ENCODE assay signal across 17 cellular contexts in genomic region chr11:68064876-68065275, GRCh38.
"Had no signal": no experiment of that assay in that cellular context is flagged by ENCODE, and none has a peak within 500 bp of the region (broad histone marks: within the 10 kb centered on the region; RNA-seq: fewer than 3 reads in every experiment).

No MANE protein-coding gene starts in this region.

- H3K27me3 Mint-ChIP-seq: naive B cell had no signal

- H3K4me3 ChIP-seq: colonic mucosa, dorsolateral prefrontal cortex, esophagus muscularis mucosa, gastrocnemius medialis, tibial artery, upper lobe of left lung had no signal

- H3K27ac ChIP-seq: colonic mucosa, epithelial cell of prostate, esophagus muscularis mucosa, gastrocnemius medialis, tibial artery, upper lobe of left lung had no signal

- H3K9me3 Mint-ChIP-seq: naive B cell, nephron progenitor cell had no signal

- H3K4me1 ChIP-seq: colonic mucosa, esophagus muscularis mucosa, gastrocnemius medialis, tibial artery had no signal

- H3K4me3 Mint-ChIP-seq: naive B cell, nephron progenitor cell had no signal

- H3K4me1 Mint-ChIP-seq: naive B cell had no signal

- H3K27me3 ChIP-seq: colonic mucosa, dorsolateral prefrontal cortex, esophagus muscularis mucosa, gastrocnemius medialis, tibial artery, upper lobe of left lung had no signal

- ATAC-seq: gastrocnemius medialis; stimulated activated naive CD8-positive, alpha-beta T cell treated with anti-CD3 and anti-CD28 coated beads, Interleukin-15, Interleukin-2, amounts not matched to agents 100 U/mL and 50 U/mL, for 24 hours had no signal

- DNase-seq: caudate nucleus; colonic mucosa; effector CD8-positive, alpha-beta T cell; gastrocnemius medialis; islet precursor cell; mesendoderm; naive B cell; nephron progenitor cell; posterior cingulate gyrus; small intestine; stimulated activated CD4-positive, alpha-beta T cell treated with anti-CD3 and anti-CD28 coated beads, Interleukin-2, amount 100 ng/mL, for 48 hours; stimulated activated naive CD8-positive, alpha-beta T cell treated with anti-CD3 and anti-CD28 coated beads, Interleukin-15, Interleukin-2, amounts not matched to agents 100 U/mL and 50 U/mL, for 24 hours; tibial artery; upper lobe of left lung had no signal

- H3K9me3 ChIP-seq: colonic mucosa, esophagus muscularis mucosa, gastrocnemius medialis, tibial artery, upper lobe of left lung had no signal

- H3K27ac Mint-ChIP-seq: nephron progenitor cell had no signal
